ENCODE assay signal across 13 cellular contexts in genomic region chr4:99054428-99054994, GRCh38. TPM values are rescaled to one million over a fixed set of nuclear protein-coding genes. Genes with fewer than 3 reads are reported as not detected.
DNase-seq lines count a peak whose midpoint lies in the region; ATAC-seq and TF ChIP-seq lines count a peak whose summit lies in the region.
"Had no signal": no experiment of that assay in that cellular context is flagged by ENCODE, and none has a peak within 500 bp of the region (broad histone marks: within the 10 kb centered on the region; RNA-seq: fewer than 3 reads in every experiment).

No MANE protein-coding gene starts in this region.

- no peak overlapping the region for H3K27ac ChIP-seq in CD4-positive, alpha-beta T cell (ENCODE audit: low read depth, low read length)
- H3K27ac ChIP-seq in right lobe of liver = no peak overlapping the region
- H3K27ac ChIP-seq: foreskin keratinocyte, skin epidermis had no signal

- no peak overlapping the region for H3K4me3 Mint-ChIP-seq in CD4-positive, alpha-beta T cell
- H3K4me3 Mint-ChIP-seq in T-helper 1 cell treated with Interleukin-12 subunit alpha and Interleukin-12 subunit beta and Interleukin-4 antibody, amounts not matched to agents 30 μg/mL and 1 μg/mL, for 36 hours = no peak overlapping the region
- H3K4me3 Mint-ChIP-seq: CD14-positive monocyte, mesothelial cell of epicardium had no signal

- no peak overlapping the region for H3K4me3 ChIP-seq in right lobe of liver
- H3K4me3 ChIP-seq: skin epidermis had no signal

- H3K4me1 ChIP-seq in right lobe of liver = no peaks in the 10 kb centered on the region

- no peaks in the 10 kb centered on the region for H3K27me3 Mint-ChIP-seq in CD4-positive, alpha-beta T cell
- no peaks in the 10 kb centered on the region for H3K27me3 Mint-ChIP-seq in T-helper 1 cell treated with Interleukin-12 subunit alpha and Interleukin-12 subunit beta and Interleukin-4 antibody, amounts not matched to agents 30 μg/mL and 1 μg/mL, for 36 hours (ENCODE audit: low read depth)

- no peak for TF ChIP-seq CTCF in CD4-positive, alpha-beta T cell (IDR thresholded peaks at IDR 0.05)
- no peak for TF ChIP-seq CTCF in right lobe of liver (IDR thresholded peaks at IDR 0.05)

- POLR2A ChIA-PET in CD4-positive, alpha-beta T cell (lab: Charles Lee) = interaction anchor here (5.2 kb wide), 1 partner anchor 59 kb away, joined by 82 read pairs; the partner anchor contains the start of gene METAP1

- no peak for DNase-seq in CD4-positive, alpha-beta T cell
- no peak for DNase-seq in DMS53 (lab: John Stamatoyannopoulos, UW)
- DNase-seq in NCI-H82 treated with DMSO at 0.1 percent for 48 hours (lab: John Stamatoyannopoulos, UW; ENCODE audit: unreplicated experiment) = no peak
- DNase-seq in right lobe of liver = no peak
- DNase-seq: foreskin keratinocyte; stimulated activated naive CD4-positive, alpha-beta T cell treated with Interleukin-2 at 50 U/mL for 16 hours had no signal

- no peaks in the 10 kb centered on the region for H3K9me3 ChIP-seq in CD4-positive, alpha-beta T cell (ENCODE audit: control insufficient read depth, low read length)
- H3K9me3 ChIP-seq in right lobe of liver = no peaks in the 10 kb centered on the region

- H3K9me3 Mint-ChIP-seq in CD4-positive, alpha-beta T cell = no peaks in the 10 kb centered on the region
- H3K9me3 Mint-ChIP-seq in T-helper 1 cell treated with Interleukin-12 subunit alpha and Interleukin-12 subunit beta and Interleukin-4 antibody, amounts not matched to agents 30 μg/mL and 1 μg/mL, for 36 hours = no peaks in the 10 kb centered on the region
- H3K9me3 Mint-ChIP-seq: CD14-positive monocyte, mesothelial cell of epicardium had no signal

- peaks cover 0 to 8% (median 2%) of the 10 kb centered on the region in 4 donors for H3K36me3 ChIP-seq in right lobe of liver

- intact Hi-C loops in CD4-positive, alpha-beta T cell (cut with DNase I, micrococcal nuclease) = loop anchor here in 1 of 2 experiments (2.0 to 5.0 kb wide), 2 partner anchors 33 to 588 kb away; partner anchors contain the start of gene ADH5
- intact Hi-C loops in right lobe of liver (cut with DNase I) = no loop called here

- WGBS in right lobe of liver (ENCODE audit: insufficient coverage, low coverage, low lambda C conversion rate, missing lambda C conversion rate) = 71% methylated on average over 2 of the region's 3 CpGs

- peaks cover 12% of the 10 kb centered on the region for H3K4me1 Mint-ChIP-seq in CD4-positive, alpha-beta T cell (ENCODE audit: low read depth)
- H3K4me1 Mint-ChIP-seq in T-helper 1 cell treated with Interleukin-12 subunit alpha and Interleukin-12 subunit beta and Interleukin-4 antibody, amounts not matched to agents 30 μg/mL and 1 μg/mL, for 36 hours (ENCODE audit: low read depth) = peaks cover 33% of the 10 kb centered on the region

- CTCF ChIA-PET in CD4-positive, alpha-beta T cell (lab: Charles Lee) = interaction anchor here (9.9 kb wide), 1 partner anchor 60 kb away, joined by 140 read pairs; the partner anchor contains the start of gene METAP1

- TF ChIP-seq POLR2A in right lobe of liver (IDR thresholded peaks at IDR 0.05) = no peak

- peak overlapping the region; percentile 10 for H3K27ac Mint-ChIP-seq in CD4-positive, alpha-beta T cell
- H3K27ac Mint-ChIP-seq in T-helper 1 cell treated with Interleukin-12 subunit alpha and Interleukin-12 subunit beta and Interleukin-4 antibody, amounts not matched to agents 30 μg/mL and 1 μg/mL, for 36 hours = peak overlapping the region; percentile 32
- H3K27ac Mint-ChIP-seq: mesothelial cell of epicardium had no signal

- ATAC-seq in CD4-positive, alpha-beta T cell (ENCODE audit: poor library complexity) = no peak
- ATAC-seq in GM18861 (IDR thresholded peaks at IDR 0.05; ENCODE audit: unreplicated experiment) = peak; percentile 66
- ATAC-seq in HG02763 (IDR thresholded peaks at IDR 0.05; ENCODE audit: unreplicated experiment) = peak; percentile 59
- no peak for ATAC-seq in right lobe of liver
- ATAC-seq in GM19455 (IDR thresholded peaks at IDR 0.05; ENCODE audit: unreplicated experiment) = no peak
- ATAC-seq: foreskin keratinocyte had no signal

- peaks cover 62% of the 10 kb centered on the region for H3K36me3 Mint-ChIP-seq in CD4-positive, alpha-beta T cell (ENCODE audit: low read depth)
- H3K36me3 Mint-ChIP-seq in T-helper 1 cell treated with Interleukin-12 subunit alpha and Interleukin-12 subunit beta and Interleukin-4 antibody, amounts not matched to agents 30 μg/mL and 1 μg/mL, for 36 hours (ENCODE audit: low read depth) = peaks cover 33% of the 10 kb centered on the region

- H3K27me3 ChIP-seq in CD4-positive, alpha-beta T cell (ENCODE audit: control insufficient read depth, insufficient read depth, low read length) = no peaks in the 10 kb centered on the region
- H3K27me3 ChIP-seq in right lobe of liver = no peaks in the 10 kb centered on the region
- H3K27me3 ChIP-seq: foreskin keratinocyte had no signal

RNA-seq across cellular contexts. Expression of gene ADH5, which starts 34.1 kb away (rescaled TPM):
- total RNA-seq in CD4-positive, alpha-beta T cell = 10 to 100 TPM; 49.1 to 52.0 TPM
- total RNA-seq in right lobe of liver = 100 to 1,000 TPM; 109 to 170 (median 131) TPM

RNA-seq across cellular contexts. Expression of gene METAP1, which starts 59.0 kb away (rescaled TPM):
- total RNA-seq in CD4-positive, alpha-beta T cell = 10 to 100 TPM; 25.1 to 26.6 TPM
- 10 to 100 TPM; 12.4 to 16.8 (median 14.9) TPM for total RNA-seq in right lobe of liver

Comparison
In these comparisons a context has a peak if more than half of its experiments do, and no peak if none do; other contexts are left out.
1. ATAC-seq: peak in GM18861 (single experiment) and HG02763 (single experiment); none in CD4-positive, alpha-beta T cell (single experiment), right lobe of liver (0 of 4) and GM19455 (single experiment).